9 cellular contexts compared by ENCODE assay signal in genomic region chr19:45886427-45887310, GRCh38. TPM values are rescaled to one million over a fixed set of nuclear protein-coding genes. Genes with fewer than 3 reads are reported as not detected.
DNase-seq lines count a peak whose midpoint lies in the region; ATAC-seq and TF ChIP-seq lines count a peak whose summit lies in the region.
"Had no signal": no experiment of that assay in that cellular context is flagged by ENCODE, and none has a peak within 500 bp of the region (broad histone marks: within the 10 kb centered on the region; RNA-seq: fewer than 3 reads in every experiment).

No MANE protein-coding gene starts in this region.

- peak overlapping the region; percentile 98 for H3K4me2 ChIP-seq in BLaER1

- WGBS in right lobe of liver (ENCODE audit: insufficient coverage, low coverage, low lambda C conversion rate, missing lambda C conversion rate) = 8% methylated on average over 19 of the region's 36 CpGs

- H3K9ac ChIP-seq in BLaER1 = peak overlapping the region; percentile 89

- H3K9me3 ChIP-seq in BLaER1 (no peaks in the 10 kb centered on the region), right lobe of liver (no peaks in the 10 kb centered on the region)

- peak in 17 of 56 donors; percentile 2 to 35 (median 14) for TF ChIP-seq CTCF in dorsolateral prefrontal cortex (IDR thresholded peaks at IDR 0.05 in 54 of 56, conservative IDR thresholded peaks at IDR 0.05 in 2 of 56; ENCODE audit: low read depth in 1 of 56, partially characterized antibody in 56 of 56)
- no peak for TF ChIP-seq CTCF in right lobe of liver (IDR thresholded peaks at IDR 0.05)

- peaks cover 40% of the 10 kb centered on the region for H4K20me1 ChIP-seq in BLaER1

- no peaks in the 10 kb centered on the region for H3K27me3 ChIP-seq in BLaER1
- no peaks in the 10 kb centered on the region for H3K27me3 ChIP-seq in dorsolateral prefrontal cortex
- H3K27me3 ChIP-seq in right lobe of liver = no peaks in the 10 kb centered on the region

- H3K4me3 ChIP-seq in BLaER1 (peak overlapping the region; percentile 89), dorsolateral prefrontal cortex (peak overlapping the region; percentile 61 to 97 (median 83)), right lobe of liver (peak overlapping the region; percentile 69 to 83 (median 80))

- peak; percentile 88 for DNase-seq in NCI-H774 (lab: John Stamatoyannopoulos, UW)
- peak; percentile 93 to 95 for DNase-seq in activated CD4-positive, alpha-beta T cell treated with anti-CD3 and anti-CD28 coated beads, Interleukin-2, amount 50 U/mL, for 48 hours
- peak; percentile 86 to 93 (median 90) for DNase-seq in dorsolateral prefrontal cortex
- peak; percentile 88 to 94 (median 92) for DNase-seq in right lobe of liver
- peak; percentile 85 for DNase-seq in stimulated activated CD4-positive, alpha-beta T cell treated with anti-CD3 and anti-CD28 coated beads, Interleukin-4, amount 100 ng/mL, for 1 hour

- intact Hi-C loops in dorsolateral prefrontal cortex (cut with DNase I) (loop anchor here (1.0 to 5.0 kb wide), 7 partner anchors 16 to 191 kb away; partner anchors contain the start of genes MYPOP (in 2 of the 2) and SYMPK (in 2 of the 2)), right lobe of liver (cut with DNase I) (loop anchor here in 1 of 2 donors (10.0 kb wide), 1 partner anchor 72 kb away; the partner anchor contains the start of gene RSPH6A)

- H3K27ac ChIP-seq in BLaER1 = peak overlapping the region; percentile 87
- H3K27ac ChIP-seq in dorsolateral prefrontal cortex = peak overlapping the region; percentile 62 to 97 (median 89)
- H3K27ac ChIP-seq in right lobe of liver = peak overlapping the region; percentile 78 to 86 (median 84)

- peaks cover 36% of the 10 kb centered on the region for H3K36me3 ChIP-seq in BLaER1
- H3K36me3 ChIP-seq in right lobe of liver = no peaks in the 10 kb centered on the region

- peak; percentile 82 for TF ChIP-seq POLR2A in right lobe of liver (IDR thresholded peaks at IDR 0.05)

- peak; percentile 50 for ATAC-seq in GM19351 (IDR thresholded peaks at IDR 0.05; ENCODE audit: unreplicated experiment)
- ATAC-seq in HG03571 (IDR thresholded peaks at IDR 0.05; ENCODE audit: unreplicated experiment) = peak; percentile 47
- ATAC-seq in right lobe of liver = peak; percentile 58 to 64 (median 62)

- H3K4me1 ChIP-seq in BLaER1 = peaks cover 44% of the 10 kb centered on the region
- peaks cover 0 to 28% (median 11%) of the 10 kb centered on the region in 4 donors for H3K4me1 ChIP-seq in right lobe of liver

RNA-seq across cellular contexts. Expression of gene IRF2BP1, which starts 0.7 kb away (rescaled TPM):
- total RNA-seq in dorsolateral prefrontal cortex (10 to 100 TPM; 30.3 to 53.6 (median 40.7) TPM), right lobe of liver (10 to 100 TPM; 12.8 to 21.5 (median 15.5) TPM)

RNA-seq across cellular contexts. Expression of gene MYPOP, which starts 15.7 kb away (rescaled TPM):
- total RNA-seq in dorsolateral prefrontal cortex (10 to 100 TPM; 17.2 to 46.3 (median 34.0) TPM), right lobe of liver (1 to 10 TPM; 2.5 to 5.2 (median 3.9) TPM)

RNA-seq across cellular contexts. Expression of gene FOXA3, which starts 22.5 kb away (rescaled TPM):
- total RNA-seq in dorsolateral prefrontal cortex (under 1 TPM in 2 of 120 experiments, not detected in 118; 0.30 to 0.32 TPM), right lobe of liver (10 to 100 TPM; 18.2 to 36.1 (median 25.3) TPM)

RNA-seq across cellular contexts. Expression of gene SYMPK, which starts 23.7 kb away (rescaled TPM):
- total RNA-seq in dorsolateral prefrontal cortex (100 to 1,000 TPM in 17 of 120 experiments, 10 to 100 TPM in 103; 65.0 to 119 (median 87.1) TPM), right lobe of liver (10 to 100 TPM; 31.1 to 50.1 (median 42.0) TPM)

RNA-seq across cellular contexts. Expression of gene NANOS2, which starts 27.9 kb away (rescaled TPM):
- 1 to 10 TPM in 1 of 120 experiments, under 1 TPM in 15, not detected in 104; 0.28 to 1.7 (median 0.49) TPM for total RNA-seq in dorsolateral prefrontal cortex
- total RNA-seq in right lobe of liver = not detected
- total RNA-seq: activated CD8-positive, alpha-beta memory T cell treated with anti-CD3 and anti-CD28 coated beads for 36 hours had no signal

Comparison
In these comparisons a context has a peak if more than half of its experiments do, and no peak if none do; other contexts are left out.
1. Peak in every context shown above with its lines: DNase-seq, ATAC-seq, H3K4me3 ChIP-seq and H3K27ac ChIP-seq.
2. RNA of gene FOXA3, which starts 22.5 kb away (total RNA-seq): 18.2 to 36.1 TPM in right lobe of liver; 0.30 to 0.32 TPM in dorsolateral prefrontal cortex; every median in the first group is over 10 times any median in the second.